Comparison of ENCODE assay signal across 15 cellular contexts in genomic region chr20:48373555-48373934, GRCh38.
DNase-seq lines count a peak whose midpoint lies in the region; FAIRE-seq and TF ChIP-seq lines count a peak whose summit lies in the region.
"Had no signal": no experiment of that assay in that cellular context is flagged by ENCODE, and none has a peak within 500 bp of the region (broad histone marks: within the 10 kb centered on the region; RNA-seq: fewer than 3 reads in every experiment).

No MANE protein-coding gene starts in this region.

- H3K9me3 ChIP-seq in HUES6 (ENCODE audit: control insufficient read depth, insufficient read depth, low read depth, low read length) (no peaks in the 10 kb centered on the region), astrocyte (ENCODE audit: insufficient read depth, low read depth, low read length) (no peaks in the 10 kb centered on the region), mesenchymal stem cell (ENCODE audit: control insufficient read depth, low read length) (no peaks in the 10 kb centered on the region)
- no peaks in the 10 kb centered on the region for H3K9me3 ChIP-seq in effector memory CD4-positive, alpha-beta T cell (ENCODE audit: control insufficient read depth, low read length)

- H3K4ac ChIP-seq in mesenchymal stem cell (ENCODE audit: low read depth in 1 of 2, low read length in 2 of 2), result no peak overlapping the region

- H3K4me1 Mint-ChIP-seq in astrocyte (ENCODE audit: low read depth, unreplicated experiment) (no peaks in the 10 kb centered on the region), progenitor cell of endocrine pancreas (ENCODE audit: low read depth) (peaks cover 65% of the 10 kb centered on the region)
- H3K4me1 Mint-ChIP-seq in activated CD4-positive, alpha-beta memory T cell treated with anti-CD3 and anti-CD28 coated beads for 36 hours (ENCODE audit: low read depth), result no peaks in the 10 kb centered on the region

- H3K4me3 Mint-ChIP-seq in astrocyte (ENCODE audit: unreplicated experiment) (no peak overlapping the region), progenitor cell of endocrine pancreas (ENCODE audit: low read depth) (no peak overlapping the region)
- no peak overlapping the region for H3K4me3 Mint-ChIP-seq in activated CD4-positive, alpha-beta memory T cell treated with anti-CD3 and anti-CD28 coated beads for 36 hours

- FAIRE-seq in astrocyte (lab: Jason Lieb, UNC), result no peak
- FAIRE-seq: H54 had no signal

- no peaks in the 10 kb centered on the region for H3K79me2 ChIP-seq in astrocyte (ENCODE audit: insufficient read depth, low read length)

- POLR2A ChIA-PET in activated CD4-positive, alpha-beta memory T cell treated with anti-CD3 and anti-CD28 coated beads for 36 hours (lab: Charles Lee), result no interaction called here

- H3K14ac ChIP-seq in mesenchymal stem cell (ENCODE audit: low read length in 2 of 2), result no peak overlapping the region

- H3K23ac ChIP-seq in mesenchymal stem cell (ENCODE audit: low read length in 2 of 2), result no peak overlapping the region

- no peak overlapping the region for H4K91ac ChIP-seq in mesenchymal stem cell (ENCODE audit: low read length)

- H2AFZ ChIP-seq in astrocyte (ENCODE audit: low read depth, low read length) (no peak overlapping the region), mesenchymal stem cell (ENCODE audit: low read depth, low read length) (no peak overlapping the region)

- no peak overlapping the region for H3K18ac ChIP-seq in mesenchymal stem cell (ENCODE audit: low read depth in 1 of 2, low read length in 2 of 2)

- H3K27ac ChIP-seq in HUES6 (ENCODE audit: low read depth, low read length), result no peak overlapping the region
- no peak overlapping the region for H3K27ac ChIP-seq in astrocyte (ENCODE audit: low read depth, low read length)
- no peak overlapping the region for H3K27ac ChIP-seq in mesenchymal stem cell (ENCODE audit: low read length, poor library complexity, severe bottlenecking)
- H3K27ac ChIP-seq in effector memory CD4-positive, alpha-beta T cell (ENCODE audit: insufficient read depth, low read length, poor library complexity, severe bottlenecking), result no peak overlapping the region

- no peaks in the 10 kb centered on the region for H3K36me3 Mint-ChIP-seq in astrocyte (ENCODE audit: low read depth, unreplicated experiment)
- H3K36me3 Mint-ChIP-seq in progenitor cell of endocrine pancreas (ENCODE audit: insufficient read depth), result no peaks in the 10 kb centered on the region
- H3K36me3 Mint-ChIP-seq in activated CD4-positive, alpha-beta memory T cell treated with anti-CD3 and anti-CD28 coated beads for 36 hours, result no peaks in the 10 kb centered on the region

- H3K4me2 ChIP-seq in astrocyte (ENCODE audit: low read length), result peak overlapping the region; percentile 61
- no peak overlapping the region for H3K4me2 ChIP-seq in mesenchymal stem cell (ENCODE audit: low read length, poor library complexity, severe bottlenecking)

- no peaks in the 10 kb centered on the region for H3K9me3 Mint-ChIP-seq in astrocyte (ENCODE audit: unreplicated experiment)
- H3K9me3 Mint-ChIP-seq in progenitor cell of endocrine pancreas (ENCODE audit: low read depth), result no peaks in the 10 kb centered on the region
- no peaks in the 10 kb centered on the region for H3K9me3 Mint-ChIP-seq in activated CD4-positive, alpha-beta memory T cell treated with anti-CD3 and anti-CD28 coated beads for 36 hours

- no peak for DNase-seq in astrocyte (ENCODE audit: low read depth)
- DNase-seq in mesenchymal stem cell, result no peak
- no peak for DNase-seq in progenitor cell of endocrine pancreas (ENCODE audit: low spot score, unreplicated experiment)
- no peak for DNase-seq in effector memory CD4-positive, alpha-beta T cell
- DNase-seq in T-helper 2 cell, result no peak
- DNase-seq in iPS-NIHi11 (ENCODE audit: low spot score), result no peak
- DNase-seq in activated CD4-positive, alpha-beta memory T cell treated with anti-CD3 and anti-CD28 coated beads for 36 hours, result no peak
- DNase-seq: EL, Karpas-422, MM.1S, NCI-H1105, NCI-H187, NCI-H510A had no signal

- intact Hi-C loops in activated CD4-positive, alpha-beta memory T cell treated with anti-CD3 and anti-CD28 coated beads for 36 hours (cut with micrococcal nuclease), result no loop called here

- no peak overlapping the region for H4K8ac ChIP-seq in mesenchymal stem cell (ENCODE audit: low read length)

- H2BK5ac ChIP-seq in mesenchymal stem cell (ENCODE audit: low read depth, low read length, poor library complexity, severe bottlenecking), result no peak overlapping the region

- H4K20me1 ChIP-seq in astrocyte (ENCODE audit: insufficient read depth, low read length), result no peaks in the 10 kb centered on the region

- H3K27me3 Mint-ChIP-seq in astrocyte (ENCODE audit: low read depth, unreplicated experiment), result peaks cover 23% of the 10 kb centered on the region
- no peaks in the 10 kb centered on the region for H3K27me3 Mint-ChIP-seq in progenitor cell of endocrine pancreas
- peaks cover 17% of the 10 kb centered on the region for H3K27me3 Mint-ChIP-seq in activated CD4-positive, alpha-beta memory T cell treated with anti-CD3 and anti-CD28 coated beads for 36 hours

- H3K79me1 ChIP-seq in mesenchymal stem cell (replicated peaks; ENCODE audit: low read length, poor library complexity, severe bottlenecking), result no peaks in the 10 kb centered on the region

- H3K4me3 ChIP-seq in HUES6 (ENCODE audit: low read depth, low read length) (no peak overlapping the region), astrocyte (ENCODE audit: insufficient read depth, low read depth, low read length) (no peak overlapping the region), mesenchymal stem cell (ENCODE audit: insufficient read depth in 1 of 2, low read depth in 1 of 2, low read length in 2 of 2) (no peak overlapping the region)
- no peak overlapping the region for H3K4me3 ChIP-seq in effector memory CD4-positive, alpha-beta T cell (ENCODE audit: insufficient read depth, low read depth, low read length, poor library complexity, severe bottlenecking)

- CTCF ChIA-PET in activated CD4-positive, alpha-beta memory T cell treated with anti-CD3 and anti-CD28 coated beads for 36 hours (lab: Charles Lee), result no interaction called here

- H3K27ac Mint-ChIP-seq in astrocyte (ENCODE audit: unreplicated experiment) (no peak overlapping the region), progenitor cell of endocrine pancreas (peak overlapping the region; percentile 95)
- no peak overlapping the region for H3K27ac Mint-ChIP-seq in activated CD4-positive, alpha-beta memory T cell treated with anti-CD3 and anti-CD28 coated beads for 36 hours

- no peaks in the 10 kb centered on the region for H3K27me3 ChIP-seq in HUES6 (ENCODE audit: control insufficient read depth, insufficient read depth, low read length)
- H3K27me3 ChIP-seq in astrocyte (ENCODE audit: insufficient read depth, low read length), result peaks cover 20% of the 10 kb centered on the region
- peaks cover 6 to 74% of the 10 kb centered on the region in 2 experiments for H3K27me3 ChIP-seq in mesenchymal stem cell (ENCODE audit: control insufficient read depth in 1 of 2, insufficient read depth in 1 of 2, low read length in 2 of 2)
- H3K27me3 ChIP-seq in effector memory CD4-positive, alpha-beta T cell (replicated peaks; ENCODE audit: control insufficient read depth, insufficient read depth, low read length, poor library complexity, severe bottlenecking), result no peaks in the 10 kb centered on the region

- peak overlapping the region; percentile 78 for H2AK5ac ChIP-seq in mesenchymal stem cell (ENCODE audit: low read length, severe bottlenecking)

- no peak for TF ChIP-seq CTCF in astrocyte (IDR thresholded peaks at IDR 0.05; ENCODE audit: insufficient read depth, low read depth, low read length)
- no peak for TF ChIP-seq CTCF in progenitor cell of endocrine pancreas (IDR thresholded peaks at IDR 0.05; ENCODE audit: unreplicated experiment)

- H3K36me3 ChIP-seq in HUES6 (ENCODE audit: control insufficient read depth, insufficient read depth, low read length) (no peaks in the 10 kb centered on the region), astrocyte (ENCODE audit: insufficient read depth, low read length) (no peaks in the 10 kb centered on the region), mesenchymal stem cell (ENCODE audit: control insufficient read depth in 1 of 2, insufficient read depth in 2 of 2, low read depth in 1 of 2, low read length in 2 of 2) (no peaks in the 10 kb centered on the region)
- no peaks in the 10 kb centered on the region for H3K36me3 ChIP-seq in effector memory CD4-positive, alpha-beta T cell (ENCODE audit: control insufficient read depth, insufficient read depth, low read length)

- peak overlapping the region; percentile 30 for H3K9ac ChIP-seq in HUES6 (ENCODE audit: low read length)
- H3K9ac ChIP-seq in astrocyte (ENCODE audit: low read length), result no peak overlapping the region
- no peak overlapping the region for H3K9ac ChIP-seq in mesenchymal stem cell (ENCODE audit: low read length)

- H3K4me1 ChIP-seq in HUES6 (ENCODE audit: control insufficient read depth, insufficient read depth, low read length), result peaks cover 40% of the 10 kb centered on the region
- peaks cover 8% of the 10 kb centered on the region for H3K4me1 ChIP-seq in astrocyte (ENCODE audit: insufficient read depth, low read length)
- peaks cover 20% of the 10 kb centered on the region for H3K4me1 ChIP-seq in mesenchymal stem cell (ENCODE audit: control insufficient read depth, insufficient read depth, low read depth, low read length)
- H3K4me1 ChIP-seq in effector memory CD4-positive, alpha-beta T cell (ENCODE audit: control insufficient read depth, insufficient read depth, low read length, poor library complexity, severe bottlenecking), result no peaks in the 10 kb centered on the region

- H2BK12ac ChIP-seq in mesenchymal stem cell (ENCODE audit: low read length in 2 of 2), result no peak overlapping the region

- WGBS in mesenchymal stem cell, result 90% methylated on average over 19 of the region's 19 CpGs

- no peak overlapping the region for H2BK15ac ChIP-seq in mesenchymal stem cell (ENCODE audit: low read depth, poor library complexity, severe bottlenecking)

- H2BK120ac ChIP-seq in mesenchymal stem cell (ENCODE audit: low read depth, low read length), result no peak overlapping the region
